Comparison of ENCODE assay signal across 1 cellular context in the genomic region with DNA sequence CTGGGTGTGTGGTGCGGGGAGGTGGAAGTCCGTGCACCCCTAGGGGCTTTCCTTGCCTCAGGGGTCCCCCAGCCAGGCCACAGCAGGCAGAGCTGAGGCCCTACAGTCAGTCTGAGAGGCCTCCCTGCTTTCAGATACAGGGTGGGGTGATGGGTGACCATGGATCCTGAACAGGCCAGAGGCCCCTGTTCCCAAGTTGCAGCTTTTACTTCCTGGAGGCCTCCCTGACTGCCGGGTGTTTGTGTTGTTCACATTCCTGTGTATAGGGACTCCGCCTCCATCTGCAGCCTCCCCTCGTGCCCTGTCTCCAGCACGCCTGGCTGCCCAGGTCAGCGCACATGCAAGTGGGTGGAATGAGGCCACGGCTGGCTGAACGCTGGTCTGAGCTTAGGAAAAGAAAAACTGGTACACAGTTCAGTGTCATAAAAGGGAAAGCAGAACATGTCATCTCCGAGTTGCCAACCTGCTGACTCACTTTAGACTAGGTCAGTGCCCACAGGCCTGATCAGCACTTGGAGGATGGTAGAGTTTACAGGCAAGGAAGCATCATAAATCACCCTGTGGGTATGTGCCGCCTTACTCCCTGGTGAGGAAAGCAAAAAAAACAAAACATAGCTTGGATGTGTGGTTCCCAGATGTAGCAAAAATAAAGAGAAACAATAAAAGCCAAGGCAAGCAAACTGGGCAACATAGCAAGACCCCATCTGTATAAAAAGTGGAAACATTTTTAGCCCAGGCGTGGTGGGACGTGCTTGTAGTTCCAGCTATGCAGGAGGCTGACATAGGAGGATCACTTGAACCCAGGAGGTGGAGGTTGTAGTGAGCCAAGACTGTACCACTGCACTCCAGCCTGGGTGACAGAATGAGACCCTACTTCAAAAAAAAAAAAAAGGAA.
TF ChIP-seq lines count a peak whose summit lies in the region.

No MANE protein-coding gene starts in this region.

TF ChIP-seq in HepG2, 621 proteins besides CTCF, POLR2A, EP300 and RAD21 (continued from another document and continues in another):
- TF ChIP-seq ZNF646 (CRISPR knock-in tag; IDR thresholded peaks at IDR 0.05): 0 out of 2 replicates have a peak, but pooled peaks have one; percentile 62
- 0 out of 2 replicates have a peak, but pooled peaks have one; percentile 70 for TF ChIP-seq ZNF264 (CRISPR knock-in tag; IDR thresholded peaks at IDR 0.05)
- TF ChIP-seq MBNL3 (CRISPR knock-in tag; conservative IDR thresholded peaks at IDR 0.05): no peak
- peak; percentile 56; the same call in 1 of the 2 replicates for TF ChIP-seq CREM (IDR thresholded peaks at IDR 0.05)
- TF ChIP-seq CREM (CRISPR knock-in tag; IDR thresholded peaks at IDR 0.05): no peak
- TF ChIP-seq ZNF598 (CRISPR knock-in tag; IDR thresholded peaks at IDR 0.05; ENCODE audit: borderline replicate concordance): no peak; the same call in 1 of the 2 replicates
- peak; percentile 43 for TF ChIP-seq YY1 (IDR thresholded peaks at IDR 0.05; ENCODE audit: insufficient read depth, insufficient replicate concordance, low read depth, low read length)
- TF ChIP-seq IRF2 (CRISPR knock-in tag; IDR thresholded peaks at IDR 0.05): peak; percentile 79
- no peak for TF ChIP-seq MAZ (IDR thresholded peaks at IDR 0.05; ENCODE audit: borderline replicate concordance, low read depth, low read length)
- TF ChIP-seq MAZ (CRISPR knock-in tag; IDR thresholded peaks at IDR 0.05; ENCODE audit: low read depth): peak; percentile 54; the same call in 1 of the 2 replicates
- TF ChIP-seq ZNF781 (CRISPR knock-in tag; IDR thresholded peaks at IDR 0.05; ENCODE audit: borderline replicate concordance, not compliant biosample characterization): peak; percentile 62
- TF ChIP-seq CEBPZ (IDR thresholded peaks at IDR 0.05; ENCODE audit: low read length): no peak
- TF ChIP-seq ETV5 (CRISPR knock-in tag; IDR thresholded peaks at IDR 0.05; ENCODE audit: borderline replicate concordance): peak; percentile 93
- TF ChIP-seq ZKSCAN8 (CRISPR knock-in tag; IDR thresholded peaks at IDR 0.05; ENCODE audit: borderline replicate concordance): peak; percentile 62; the same call in 1 of the 2 replicates
- TF ChIP-seq ZBTB21 (CRISPR knock-in tag; IDR thresholded peaks at IDR 0.05): no peak
- peak; percentile 84; the same call in 1 of the 2 replicates for TF ChIP-seq ZNF747 (CRISPR knock-in tag; IDR thresholded peaks at IDR 0.05; ENCODE audit: borderline replicate concordance)
- no peak for TF ChIP-seq U2AF1 (optimal IDR thresholded peaks at IDR 0.05; ENCODE audit: low read depth, low read length)
- TF ChIP-seq ZNF33B (CRISPR knock-in tag; IDR thresholded peaks at IDR 0.05): no peak
- TF ChIP-seq KAT7 (CRISPR knock-in tag; IDR thresholded peaks at IDR 0.05; ENCODE audit: borderline replicate concordance): no peak
- TF ChIP-seq FOXA3 (CRISPR knock-in tag; IDR thresholded peaks at IDR 0.05): peak; percentile 82
- TF ChIP-seq GABPB1 (CRISPR knock-in tag; IDR thresholded peaks at IDR 0.05): peak; percentile 69
- TF ChIP-seq ZNF614 (CRISPR knock-in tag; IDR thresholded peaks at IDR 0.05; ENCODE audit: borderline replicate concordance): peak; percentile 88; the same call in 1 of the 2 replicates
- TF ChIP-seq ZFX (CRISPR knock-in tag; IDR thresholded peaks at IDR 0.05; ENCODE audit: low read depth): peak; percentile 97
- TF ChIP-seq ASH2L (IDR thresholded peaks at IDR 0.05; ENCODE audit: insufficient read length, low read depth, low read length): peak; percentile 72
- TF ChIP-seq PTBP1 (IDR thresholded peaks at IDR 0.05; ENCODE audit: low read depth, low read length, poor library complexity, severe bottlenecking): no peak
- TF ChIP-seq PATZ1 (CRISPR knock-in tag; IDR thresholded peaks at IDR 0.05): peak; percentile 46
- peak; percentile 73 for TF ChIP-seq PHF5A (CRISPR knock-in tag; IDR thresholded peaks at IDR 0.05; ENCODE audit: low read depth, unreplicated experiment)
- TF ChIP-seq MYC (CRISPR knock-in tag; IDR thresholded peaks at IDR 0.05; ENCODE audit: borderline replicate concordance): peak; percentile 95
- TF ChIP-seq SRY (CRISPR knock-in tag; IDR thresholded peaks at IDR 0.05): no peak
- TF ChIP-seq RFXANK (CRISPR knock-in tag; IDR thresholded peaks at IDR 0.05): 0 out of 2 replicates have a peak, but pooled peaks have one; percentile 66
- no peak for TF ChIP-seq ATRX (CRISPR knock-in tag; IDR thresholded peaks at IDR 0.05; ENCODE audit: borderline replicate concordance)
- no peak for TF ChIP-seq MTF2 (CRISPR knock-in tag; IDR thresholded peaks at IDR 0.05; ENCODE audit: borderline replicate concordance)
- TF ChIP-seq ZNF407 (CRISPR knock-in tag; IDR thresholded peaks at IDR 0.05; ENCODE audit: not compliant biosample characterization): peak; percentile 27
- peak in 1 of 2 experiments; percentile 32; a peak in 1 of 4 replicates for TF ChIP-seq NR2F1 (CRISPR knock-in tag; IDR thresholded peaks at IDR 0.05)
- no peak for TF ChIP-seq ZNF24 (IDR thresholded peaks at IDR 0.05)
